ENCODE assay signal across 8 cellular contexts in genomic region chr6:29016559-29017427, GRCh38. TPM values are rescaled to one million over a fixed set of nuclear protein-coding genes. Genes with fewer than 3 reads are reported as not detected.
DNase-seq lines count a peak whose midpoint lies in the region; ATAC-seq and TF ChIP-seq lines count a peak whose summit lies in the region.

No MANE protein-coding gene starts in this region.

- no peak for TF ChIP-seq POLR2A in NB4 (IDR thresholded peaks at IDR 0.05; ENCODE audit: extremely low read depth, insufficient read length)
- TF ChIP-seq POLR2A in upper lobe of left lung (IDR thresholded peaks at IDR 0.05), result no peak

- no peaks in the 10 kb centered on the region for H3K36me3 ChIP-seq in SU-DHL-6 (ENCODE audit: low read length)
- H3K36me3 ChIP-seq in heart right ventricle, result no peaks in the 10 kb centered on the region
- no peaks in the 10 kb centered on the region for H3K36me3 ChIP-seq in upper lobe of left lung

- peak overlapping the region; percentile 92 for H3K4me3 Mint-ChIP-seq in HFFc6
- peak overlapping the region; percentile 85 for H3K4me3 Mint-ChIP-seq in activated naive CD8-positive, alpha-beta T cell treated with anti-CD3 and anti-CD28 coated beads, Interleukin-2, amount 50 U/mL, for 24 hours

- H3K9me3 ChIP-seq in SU-DHL-6 (ENCODE audit: insufficient read depth, low read length) (no peaks in the 10 kb centered on the region), heart right ventricle (no peaks in the 10 kb centered on the region), upper lobe of left lung (no peaks in the 10 kb centered on the region)

- peaks cover 15% of the 10 kb centered on the region for H3K4me1 Mint-ChIP-seq in HFFc6 (ENCODE audit: low read depth)
- peaks cover 15% of the 10 kb centered on the region for H3K4me1 Mint-ChIP-seq in activated naive CD8-positive, alpha-beta T cell treated with anti-CD3 and anti-CD28 coated beads, Interleukin-2, amount 50 U/mL, for 24 hours

- TF ChIP-seq CTCF in GM10248 (IDR thresholded peaks at IDR 0.05; ENCODE audit: control extremely low read depth, extremely low read depth, low read depth, missing control alignments) (peak; percentile 89), HFFc6 (IDR thresholded peaks at IDR 0.05) (peak; percentile 95), NB4 (IDR thresholded peaks at IDR 0.05; ENCODE audit: low read depth, low read length) (peak; percentile 82), SU-DHL-6 (IDR thresholded peaks at IDR 0.05; ENCODE audit: insufficient read depth, low read length, poor library complexity, severe bottlenecking) (peak; percentile 98), heart right ventricle (IDR thresholded peaks at IDR 0.05) (peak; percentile 52 to 85 (median 81)), upper lobe of left lung (IDR thresholded peaks at IDR 0.05) (peak; percentile 74 to 80 (median 77))

- H3K4me1 ChIP-seq in heart right ventricle (peaks cover 0 to 14% (median 9%) of the 10 kb centered on the region in 9 donors), upper lobe of left lung (peaks cover 3 to 21% (median 10%) of the 10 kb centered on the region in 4 donors)

- peaks cover 5% of the 10 kb centered on the region for H3K9me3 Mint-ChIP-seq in HFFc6
- no peaks in the 10 kb centered on the region for H3K9me3 Mint-ChIP-seq in activated naive CD8-positive, alpha-beta T cell treated with anti-CD3 and anti-CD28 coated beads, Interleukin-2, amount 50 U/mL, for 24 hours

- H3K27me3 ChIP-seq in SU-DHL-6 (ENCODE audit: low read length) (no peaks in the 10 kb centered on the region), heart right ventricle (peaks cover 0 to 77% (median 57%) of the 10 kb centered on the region in 7 donors), upper lobe of left lung (peaks cover 0 to 10% (median 5%) of the 10 kb centered on the region in 4 donors)

- H3K27ac Mint-ChIP-seq in HFFc6, result peak overlapping the region; percentile 2; the same call in 1 of the 2 replicates
- H3K27ac Mint-ChIP-seq in activated naive CD8-positive, alpha-beta T cell treated with anti-CD3 and anti-CD28 coated beads, Interleukin-2, amount 50 U/mL, for 24 hours, result peak overlapping the region; percentile 41

- no peaks in the 10 kb centered on the region for H3K9me2 ChIP-seq in SU-DHL-6 (replicated peaks; ENCODE audit: insufficient read depth, low read length)

- no peaks in the 10 kb centered on the region for H3K79me2 ChIP-seq in SU-DHL-6 (ENCODE audit: insufficient read depth, low read length)

- no peak overlapping the region for H3K9ac ChIP-seq in SU-DHL-6 (ENCODE audit: low read length)

- no peaks in the 10 kb centered on the region for H3K36me3 Mint-ChIP-seq in HFFc6 (ENCODE audit: low read depth)
- H3K36me3 Mint-ChIP-seq in activated naive CD8-positive, alpha-beta T cell treated with anti-CD3 and anti-CD28 coated beads, Interleukin-2, amount 50 U/mL, for 24 hours (ENCODE audit: low read depth), result no peaks in the 10 kb centered on the region

- H3K4me3 ChIP-seq in NB4 (ENCODE audit: low read depth, low read length), result peak overlapping the region; percentile 67
- peak overlapping the region; percentile 22 for H3K4me3 ChIP-seq in SU-DHL-6 (ENCODE audit: insufficient read depth, low read length, poor library complexity, severe bottlenecking)
- peak overlapping the region; percentile 4 to 62 (median 52) for H3K4me3 ChIP-seq in heart right ventricle
- H3K4me3 ChIP-seq in upper lobe of left lung, result peak overlapping the region; percentile 19 to 54 (median 44)

- CTCF ChIA-PET in GM10248 (lab: Yijun Ruan, JAX), result interaction anchor here (0.6 to 6.3 kb wide), 31 partner anchors 10 to 1058 kb away, joined by 3 to 79 read pairs (median 4); partner anchors contain the start of genes TRIM27 and ZNF311

- peak overlapping the region; percentile 80 for H2AFZ ChIP-seq in SU-DHL-6 (ENCODE audit: low read depth, low read length, severe bottlenecking)

- POLR2A ChIA-PET in GM10248 (lab: Yijun Ruan, JAX), result no interaction called here

- H3F3A ChIP-seq in SU-DHL-6 (ENCODE audit: insufficient read depth), result no peaks in the 10 kb centered on the region

- H3K4me2 ChIP-seq in SU-DHL-6 (ENCODE audit: low read depth, low read length, poor library complexity, severe bottlenecking), result peak overlapping the region; percentile 46

- 0 to 1% methylated on average over 41 of the region's 41 CpGs for WGBS in heart right ventricle, 2 donors
- WGBS in upper lobe of left lung, 2 donors, result 1 to 3% methylated on average over 37 to 41 of the region's 41 CpGs

- no peaks in the 10 kb centered on the region for H4K20me1 ChIP-seq in SU-DHL-6 (ENCODE audit: low read depth, low read length)

- DNase-seq in GM10248 (ENCODE audit: extremely low spot score), result peak; percentile 73
- peak; percentile 68 for DNase-seq in HFFc6
- peak; percentile 89 for DNase-seq in NB4 (ENCODE audit: low read depth)
- DNase-seq in activated naive CD8-positive, alpha-beta T cell treated with anti-CD3 and anti-CD28 coated beads, Interleukin-2, amount 50 U/mL, for 24 hours, result peak; percentile 84
- peak; percentile 61 to 80 for DNase-seq in heart right ventricle
- DNase-seq in posterior cingulate gyrus, result peak; percentile 39 to 93 (median 77)
- peak; percentile 79 to 82 for DNase-seq in upper lobe of left lung

- H3K27me3 Mint-ChIP-seq in HFFc6 (ENCODE audit: insufficient read depth), result peaks cover 5% of the 10 kb centered on the region
- peaks cover 36% of the 10 kb centered on the region for H3K27me3 Mint-ChIP-seq in activated naive CD8-positive, alpha-beta T cell treated with anti-CD3 and anti-CD28 coated beads, Interleukin-2, amount 50 U/mL, for 24 hours

- H3K27ac ChIP-seq in SU-DHL-6 (ENCODE audit: low read depth, low read length), result no peak overlapping the region
- H3K27ac ChIP-seq in heart right ventricle, result no peak overlapping the region
- H3K27ac ChIP-seq in upper lobe of left lung, result no peak overlapping the region

- TF ChIP-seq EP300 in upper lobe of left lung (IDR thresholded peaks at IDR 0.05), result no peak

- intact Hi-C loops in heart right ventricle (cut with DNase I) (loop anchor here (1.0 to 5.0 kb wide), 11 partner anchors 31 to 571 kb away; partner anchors contain the start of gene OR2H2 (in 1 of the 10)), posterior cingulate gyrus (cut with DNase I) (loop anchor here (1.0 to 5.0 kb wide), 3 partner anchors 34 to 330 kb away; no protein-coding TSS in a partner anchor)

- peak; percentile 79 for ATAC-seq in activated naive CD8-positive, alpha-beta T cell treated with anti-CD3 and anti-CD28 coated beads, Interleukin-2, amount 50 U/mL, for 24 hours
- ATAC-seq in heart right ventricle (peak; percentile 82 to 97 (median 92)), upper lobe of left lung (ENCODE audit: low FRiP score in 2 of 2) (peak; percentile 88 to 94)

RNA-seq across cellular contexts. Expression of gene ZNF311, which starts 11.7 kb away (rescaled TPM):
- under 1 TPM; 0.17 to 0.34 (median 0.21) TPM for total RNA-seq in HFFc6 (2021; fragmentation: NEBNext Ultra II Directional; extraction: Animal tissue kit (Norgen Biotek cat#: 25700))
- total RNA-seq in heart right ventricle (under 1 TPM; 0.08 to 0.39 (median 0.22) TPM), upper lobe of left lung (1 to 10 TPM in 4 of 6 donors, under 1 TPM in 1, not detected in 1; 0.76 to 6.3 (median 1.7) TPM)
- polyA plus RNA-seq in heart right ventricle, result under 1 TPM; 0.25 to 0.66 TPM

RNA-seq across cellular contexts. Expression of gene OR2W1, which starts 28.2 kb away (rescaled TPM):
- total RNA-seq in HFFc6 (2021; fragmentation: NEBNext Ultra II Directional; extraction: Animal tissue kit (Norgen Biotek cat#: 25700)), result not detected
- total RNA-seq in heart right ventricle (not detected), upper lobe of left lung (not detected)
- not detected for polyA plus RNA-seq in heart right ventricle
